In the genomic region with DNA sequence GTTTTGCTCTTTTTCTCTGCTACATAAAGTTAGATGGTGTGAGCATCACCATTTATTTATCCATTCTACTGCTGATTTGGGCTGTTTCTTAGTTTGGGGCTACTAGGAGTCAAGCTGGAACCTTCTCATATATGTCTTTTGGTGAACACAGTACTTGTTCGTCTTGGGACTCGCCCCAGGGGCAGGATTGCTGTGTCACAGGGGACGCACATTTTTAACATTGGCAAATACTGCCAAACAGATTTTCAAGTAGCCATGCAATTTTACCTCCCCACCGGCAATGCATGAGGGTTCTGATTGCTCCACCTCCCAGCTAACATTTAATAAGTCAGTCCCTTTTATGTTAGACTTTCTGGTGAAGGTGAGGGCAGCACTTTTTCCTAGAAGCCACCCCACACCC, we compare ENCODE assay signal across 33 cellular contexts.
"Had no signal": no experiment of that assay in that cellular context is flagged by ENCODE, and none has a peak within 500 bp of the region (broad histone marks: within the 10 kb centered on the region; RNA-seq: fewer than 3 reads in every experiment).

No MANE protein-coding gene starts in this region.

- H3K9me3 Mint-ChIP-seq: activated B cell treated with CpG ODN at 0.5 μM for 24 hours; activated CD4-positive, alpha-beta memory T cell treated with anti-CD3 and anti-CD28 coated beads for 36 hours; activated CD4-positive, alpha-beta T cell treated with anti-CD3 and anti-CD28 coated beads, Interleukin-2, amount 10 ng/mL, durations not matched to agents 24 days and 14 days; activated CD8-positive, alpha-beta T cell treated with anti-CD3 and anti-CD28 coated beads for 36 hours; activated naive CD4-positive, alpha-beta T cell treated with anti-CD3 and anti-CD28 coated beads for 36 hours; activated naive CD4-positive, alpha-beta T cell treated with anti-CD3 and anti-CD28 coated beads, Interleukin-2, amount 50 U/mL, for 72 hours; activated naive CD8-positive, alpha-beta T cell treated with anti-CD3 and anti-CD28 coated beads for 36 hours; activated T-cell treated with anti-CD3 and anti-CD28 coated beads, Interleukin-2, amount 50 U/mL, for 4 hours; activated T-helper 1 cell treated with anti-CD3 and anti-CD28 coated beads, Interleukin-12 subunit alpha, Interleukin-12 subunit beta, Interleukin-2, Interleukin-4 antibody, amounts not matched to agents 30 ng/mL and 10 ng/mL and 1 ng/mL, durations not matched to agents 14 hours and 24 hours and 36 hours; activated T-helper 17 cell treated with anti-CD3 and anti-CD28 coated beads, Interleukin-2, amount 50 U/mL, for 72 hours; T-cell; T-helper 2 cell treated with Interferon-gamma antibody and Interleukin-4, amounts not matched to agents 5 μg/mL and 100 μg/mL, for 36 hours had no signal

- H3K4me3 Mint-ChIP-seq: activated B cell treated with CpG ODN at 0.5 μM for 24 hours; activated CD4-positive, alpha-beta memory T cell treated with anti-CD3 and anti-CD28 coated beads for 36 hours; activated CD4-positive, alpha-beta T cell treated with anti-CD3 and anti-CD28 coated beads, Interleukin-2, amount 10 ng/mL, durations not matched to agents 24 days and 14 days; activated CD8-positive, alpha-beta T cell treated with anti-CD3 and anti-CD28 coated beads for 36 hours; activated naive CD4-positive, alpha-beta T cell treated with anti-CD3 and anti-CD28 coated beads for 36 hours; activated naive CD8-positive, alpha-beta T cell treated with anti-CD3 and anti-CD28 coated beads for 36 hours; activated T-cell treated with anti-CD3 and anti-CD28 coated beads, Interleukin-2, amount 50 U/mL, for 4 hours; activated T-cell treated with anti-CD3 and anti-CD28 coated beads, Interleukin-2, amount 50 U/mL, for 72 hours; activated T-helper 1 cell treated with anti-CD3 and anti-CD28 coated beads, Interleukin-12 subunit alpha, Interleukin-12 subunit beta, Interleukin-2, Interleukin-4 antibody, amounts not matched to agents 30 ng/mL and 10 ng/mL and 1 ng/mL, durations not matched to agents 14 hours and 24 hours and 36 hours; activated T-helper 17 cell treated with anti-CD3 and anti-CD28 coated beads, Interleukin-2, amount 50 U/mL, for 72 hours; brain; T-cell; T-helper 2 cell treated with Interferon-gamma antibody and Interleukin-4, amounts not matched to agents 5 μg/mL and 100 μg/mL, for 36 hours had no signal

- ATAC-seq: activated CD8-positive, alpha-beta T cell treated with anti-CD3 and anti-CD28 coated beads for 36 hours; activated naive CD4-positive, alpha-beta T cell treated with anti-CD3 and anti-CD28 coated beads, Interleukin-2, amount 50 U/mL, for 72 hours; activated T-cell treated with anti-CD3 and anti-CD28 coated beads, Interleukin-2, amount 50 U/mL, for 4 hours; activated T-cell treated with anti-CD3 and anti-CD28 coated beads, Interleukin-2, amount 50 U/mL, for 72 hours; activated T-helper 17 cell treated with anti-CD3 and anti-CD28 coated beads, Interleukin-2, amount 50 U/mL, for 72 hours; T-cell had no signal

- H3K27ac Mint-ChIP-seq: activated B cell treated with CpG ODN at 0.5 μM for 24 hours; activated CD4-positive, alpha-beta memory T cell treated with anti-CD3 and anti-CD28 coated beads for 36 hours; activated CD4-positive, alpha-beta T cell treated with anti-CD3 and anti-CD28 coated beads, Interleukin-2, amount 10 ng/mL, durations not matched to agents 24 days and 14 days; activated CD8-positive, alpha-beta T cell treated with anti-CD3 and anti-CD28 coated beads for 36 hours; activated naive CD4-positive, alpha-beta T cell treated with anti-CD3 and anti-CD28 coated beads for 36 hours; activated naive CD4-positive, alpha-beta T cell treated with anti-CD3 and anti-CD28 coated beads, Interleukin-2, amount 50 U/mL, for 72 hours; activated naive CD8-positive, alpha-beta T cell treated with anti-CD3 and anti-CD28 coated beads for 36 hours; activated T-cell treated with anti-CD3 and anti-CD28 coated beads, Interleukin-2, amount 50 U/mL, for 72 hours; activated T-helper 1 cell treated with anti-CD3 and anti-CD28 coated beads, Interleukin-12 subunit alpha, Interleukin-12 subunit beta, Interleukin-2, Interleukin-4 antibody, amounts not matched to agents 30 ng/mL and 10 ng/mL and 1 ng/mL, durations not matched to agents 14 hours and 24 hours and 36 hours; activated T-helper 17 cell treated with anti-CD3 and anti-CD28 coated beads, Interleukin-2, amount 50 U/mL, for 72 hours; brain; T-cell; T-helper 2 cell treated with Interferon-gamma antibody and Interleukin-4, amounts not matched to agents 5 μg/mL and 100 μg/mL, for 36 hours had no signal

- H3K4me1 Mint-ChIP-seq: brain had no signal

- H3K9me3 ChIP-seq: adrenal gland had no signal

- H3K36me3 ChIP-seq: adrenal gland had no signal

- H3K36me3 Mint-ChIP-seq: activated CD4-positive, alpha-beta memory T cell treated with anti-CD3 and anti-CD28 coated beads for 36 hours; activated naive CD4-positive, alpha-beta T cell treated with anti-CD3 and anti-CD28 coated beads, Interleukin-2, amount 50 U/mL, for 72 hours; activated naive CD8-positive, alpha-beta T cell treated with anti-CD3 and anti-CD28 coated beads for 36 hours; brain; T-cell had no signal

- H3K4me3 ChIP-seq: adrenal gland had no signal

- FAIRE-seq: astrocyte, TTC549 had no signal

- H3K27me3 ChIP-seq: adrenal gland had no signal

- H3K4me1 ChIP-seq: adrenal gland had no signal

- DNase-seq: activated B cell treated with CpG ODN at 0.5 μM for 24 hours; activated CD4-positive, alpha-beta memory T cell treated with anti-CD3 and anti-CD28 coated beads for 36 hours; activated CD4-positive, alpha-beta T cell treated with anti-CD3 and anti-CD28 coated beads for 4 hours; activated CD4-positive, alpha-beta T cell treated with anti-CD3 and anti-CD28 coated beads, Interleukin-2, amount 10 ng/mL, durations not matched to agents 24 days and 14 days; activated CD4-positive, alpha-beta T cell treated with anti-CD3 and anti-CD28 coated beads, Interleukin-2, amount 50 U/mL, for 1 hour; activated CD4-positive, alpha-beta T cell treated with anti-CD3 and anti-CD28 coated beads, Interleukin-2, amount 50 U/mL, for 4 hours; activated CD4-positive, CD25-positive, alpha-beta regulatory T cell treated with anti-CD3 and anti-CD28 coated beads, Interleukin-2, amount 50 U/mL, for 72 hours; activated CD8-positive, alpha-beta memory T cell treated with anti-CD3 and anti-CD28 coated beads, Interleukin-2, amount 50 U/mL, for 4 hours; activated CD8-positive, alpha-beta T cell treated with anti-CD3 and anti-CD28 coated beads for 36 hours; activated effector memory CD4-positive, alpha-beta T cell treated with anti-CD3 and anti-CD28 coated beads, Interleukin-2, amount 50 U/mL, for 16 hours; activated gamma-delta T cell treated with Interleukin-2 at 50 U/mL for 16 hours; activated naive CD4-positive, alpha-beta T cell; activated naive CD4-positive, alpha-beta T cell treated with anti-CD3 and anti-CD28 coated beads for 36 hours; activated naive CD4-positive, alpha-beta T cell treated with anti-CD3 and anti-CD28 coated beads, Interleukin-2, amount 50 U/mL, for 16 hours; activated naive CD8-positive, alpha-beta T cell treated with anti-CD3 and anti-CD28 coated beads for 36 hours; activated T-cell treated with anti-CD3 and anti-CD28 coated beads for 4 hours; activated T-cell treated with anti-CD3 and anti-CD28 coated beads, Interleukin-2, amount 50 U/mL, for 1 hour; activated T-cell treated with anti-CD3 and anti-CD28 coated beads, Interleukin-2, amount 50 U/mL, for 4 hours; activated T-cell treated with anti-CD3 and anti-CD28 coated beads, Interleukin-2, amount 50 U/mL, for 72 hours; adrenal gland; amniotic stem cell; central memory CD4-positive, alpha-beta T cell; T-cell; T-helper 2 cell; T-helper 9 cell had no signal

- H3K27ac ChIP-seq: adrenal gland, VCaP had no signal

- H3K27me3 Mint-ChIP-seq: activated CD8-positive, alpha-beta T cell treated with anti-CD3 and anti-CD28 coated beads for 36 hours; activated naive CD8-positive, alpha-beta T cell treated with anti-CD3 and anti-CD28 coated beads for 36 hours had no signal
